8 cellular contexts compared by ENCODE assay signal in genomic region chr18:77114564-77115391, GRCh38. TPM values are rescaled to one million over a fixed set of nuclear protein-coding genes. Genes with fewer than 3 reads are reported as not detected.
DNase-seq lines count a peak whose midpoint lies in the region; ATAC-seq and TF ChIP-seq lines count a peak whose summit lies in the region.

No MANE protein-coding gene starts in this region.

- H3K36me3 ChIP-seq in mucosa of stomach (ENCODE audit: control insufficient read depth, insufficient read depth, low read length) = no peaks in the 10 kb centered on the region

- no peaks in the 10 kb centered on the region for H3K27me3 Mint-ChIP-seq in activated CD4-positive, alpha-beta T cell treated with anti-CD3 and anti-CD28 coated beads, Interleukin-2, amount 10 ng/mL, durations not matched to agents 24 days and 14 days
- no peaks in the 10 kb centered on the region for H3K27me3 Mint-ChIP-seq in effector memory CD8-positive, alpha-beta T cell

- no peak overlapping the region for H3K4me3 ChIP-seq in mucosa of stomach (ENCODE audit: low read length)

- H3K36me3 Mint-ChIP-seq in activated CD4-positive, alpha-beta T cell treated with anti-CD3 and anti-CD28 coated beads, Interleukin-2, amount 10 ng/mL, durations not matched to agents 24 days and 14 days (ENCODE audit: low read depth) = peaks cover 63% of the 10 kb centered on the region
- peaks cover 55% of the 10 kb centered on the region for H3K36me3 Mint-ChIP-seq in effector memory CD8-positive, alpha-beta T cell (ENCODE audit: insufficient read depth)

- intact Hi-C loops in activated CD4-positive, alpha-beta T cell treated with anti-CD3 and anti-CD28 coated beads, Interleukin-2, amount 10 ng/mL, durations not matched to agents 24 days and 14 days (cut with micrococcal nuclease) = no loop called here

- no peak for DNase-seq in activated CD4-positive, alpha-beta T cell treated with anti-CD3 and anti-CD28 coated beads, Interleukin-2, amount 10 ng/mL, durations not matched to agents 24 days and 14 days
- DNase-seq in activated CD4-positive, alpha-beta T cell treated with anti-CD3 and anti-CD28 coated beads, Interleukin-2, amount 50 U/mL, for 1 hour = no peak
- DNase-seq in SKM-1 (lab: John Stamatoyannopoulos, UW; ENCODE audit: unreplicated experiment) (peak; percentile 92), NCI-H2171 (lab: John Stamatoyannopoulos, UW) (no peak)
- peak in 2 of 3 experiments; percentile 54 to 56 for DNase-seq in effector memory CD8-positive, alpha-beta T cell

- H3K9me3 Mint-ChIP-seq in activated CD4-positive, alpha-beta T cell treated with anti-CD3 and anti-CD28 coated beads, Interleukin-2, amount 10 ng/mL, durations not matched to agents 24 days and 14 days = no peaks in the 10 kb centered on the region
- no peaks in the 10 kb centered on the region for H3K9me3 Mint-ChIP-seq in effector memory CD8-positive, alpha-beta T cell

- ATAC-seq in HG03097 (IDR thresholded peaks at IDR 0.05; ENCODE audit: low FRiP score, unreplicated experiment) (peak; percentile 90), SK-N-SH treated with all-trans-retinoic acid at 6 μM for 48 hours (no peak)
- peak; percentile 86 for ATAC-seq in effector memory CD8-positive, alpha-beta T cell (replicated peaks)

- no peak overlapping the region for H3K4me3 Mint-ChIP-seq in activated CD4-positive, alpha-beta T cell treated with anti-CD3 and anti-CD28 coated beads, Interleukin-2, amount 10 ng/mL, durations not matched to agents 24 days and 14 days
- peak overlapping the region; percentile 49 to 61 for H3K4me3 Mint-ChIP-seq in effector memory CD8-positive, alpha-beta T cell

- H3K9me3 ChIP-seq in mucosa of stomach (ENCODE audit: control insufficient read depth, low read length) = no peaks in the 10 kb centered on the region

- H3K27ac Mint-ChIP-seq in activated CD4-positive, alpha-beta T cell treated with anti-CD3 and anti-CD28 coated beads, Interleukin-2, amount 10 ng/mL, durations not matched to agents 24 days and 14 days = peak overlapping the region; percentile 79
- peak overlapping the region; percentile 92 to 98 for H3K27ac Mint-ChIP-seq in effector memory CD8-positive, alpha-beta T cell

- peaks cover 45% of the 10 kb centered on the region for H3K4me1 ChIP-seq in mucosa of stomach (ENCODE audit: control insufficient read depth, insufficient read depth, low read length)

- H3K4me1 Mint-ChIP-seq in activated CD4-positive, alpha-beta T cell treated with anti-CD3 and anti-CD28 coated beads, Interleukin-2, amount 10 ng/mL, durations not matched to agents 24 days and 14 days = peaks cover 69% of the 10 kb centered on the region
- peaks cover 69 to 78% of the 10 kb centered on the region in 2 donors for H3K4me1 Mint-ChIP-seq in effector memory CD8-positive, alpha-beta T cell (ENCODE audit: low read depth in 2 of 2)

- H3K9ac ChIP-seq in mucosa of stomach (ENCODE audit: low read length) = peak overlapping the region; percentile 38

- no peaks in the 10 kb centered on the region for H3K27me3 ChIP-seq in mucosa of stomach (ENCODE audit: control insufficient read depth, insufficient read depth, low read length)

TF ChIP-seq in SK-N-SH treated with all-trans-retinoic acid at 6 μM for 48 hours, 23 proteins besides CTCF, POLR2A, EP300 and RAD21:
- TF ChIP-seq TOX (CRISPR knock-in tag; IDR thresholded peaks at IDR 0.05; ENCODE audit: borderline replicate concordance) (no peak), ARNTL (CRISPR knock-in tag; IDR thresholded peaks at IDR 0.05; ENCODE audit: borderline replicate concordance, low read depth) (no peak), ESRRG (CRISPR knock-in tag; IDR thresholded peaks at IDR 0.05) (no peak), PPARA (CRISPR knock-in tag; IDR thresholded peaks at IDR 0.05; ENCODE audit: borderline replicate concordance) (no peak), CSDC2 (CRISPR knock-in tag; IDR thresholded peaks at IDR 0.05) (no peak), ZNF8 (CRISPR knock-in tag; IDR thresholded peaks at IDR 0.05) (no peak), TSHZ2 (CRISPR knock-in tag; IDR thresholded peaks at IDR 0.05) (no peak), RARB (CRISPR knock-in tag; IDR thresholded peaks at IDR 0.05) (no peak), TCF4 (CRISPR knock-in tag; IDR thresholded peaks at IDR 0.05; ENCODE audit: borderline replicate concordance) (no peak), ZFP3 (CRISPR knock-in tag; IDR thresholded peaks at IDR 0.05) (no peak), OSR1 (CRISPR knock-in tag; IDR thresholded peaks at IDR 0.05) (no peak), POU6F1 (CRISPR knock-in tag; IDR thresholded peaks at IDR 0.05; ENCODE audit: borderline replicate concordance, low read depth) (no peak), ZNF565 (CRISPR knock-in tag; conservative IDR thresholded peaks at IDR 0.05; ENCODE audit: low read depth) (no peak), GLIS3 (CRISPR knock-in tag; IDR thresholded peaks at IDR 0.05) (no peak), CSRNP3 (CRISPR knock-in tag; IDR thresholded peaks at IDR 0.05) (no peak), ZNF70 (CRISPR knock-in tag; IDR thresholded peaks at IDR 0.05) (no peak), BACH2 (CRISPR knock-in tag; IDR thresholded peaks at IDR 0.05; ENCODE audit: borderline replicate concordance) (no peak)

RNA-seq across cellular contexts. Expression of gene MBP, which starts 17.8 kb away (rescaled TPM):
- total RNA-seq in activated CD4-positive, alpha-beta T cell treated with anti-CD3 and anti-CD28 coated beads, Interleukin-2, amount 10 ng/mL, durations not matched to agents 24 days and 14 days = 60.2 and 63.1 TPM in 2 replicates

Comparison
In these comparisons a context has a peak if more than half of its experiments do, and no peak if none do; other contexts are left out.
1. DNase-seq: peak in SKM-1 (single experiment) and effector memory CD8-positive, alpha-beta T cell (2 of 3); none in activated CD4-positive, alpha-beta T cell treated with anti-CD3 and anti-CD28 coated beads, Interleukin-2, amount 10 ng/mL, durations not matched to agents 24 days and 14 days (single experiment), activated CD4-positive, alpha-beta T cell treated with anti-CD3 and anti-CD28 coated beads, Interleukin-2, amount 50 U/mL, for 1 hour (single experiment) and NCI-H2171 (single experiment).